ENCODE assay signal across 19 cellular contexts in genomic region chr3:8201886-8202285, GRCh38.
DNase-seq lines count a peak whose midpoint lies in the region; FAIRE-seq and TF ChIP-seq lines count a peak whose summit lies in the region.
"Had no signal": no experiment of that assay in that cellular context is flagged by ENCODE, and none has a peak within 500 bp of the region (broad histone marks: within the 10 kb centered on the region; RNA-seq: fewer than 3 reads in every experiment).

No MANE protein-coding gene starts in this region.

- no peak for TF ChIP-seq POLR2A in GM12892 (IDR thresholded peaks at IDR 0.05; ENCODE audit: low read depth, low read length)

- peak; percentile 55 for DNase-seq in LHCN-M2 (ENCODE audit: low read depth)
- DNase-seq in fibroblast of villous mesenchyme (ENCODE audit: low read depth) = peak; percentile 4
- peak; percentile 74 for DNase-seq in skeletal muscle cell (ENCODE audit: low read depth)
- no peak for DNase-seq in activated CD4-positive, CD25-positive, alpha-beta regulatory T cell treated with anti-CD3 and anti-CD28 coated beads, Interleukin-2, amount 50 U/mL, for 72 hours
- DNase-seq in GM12892 (ENCODE audit: insufficient read length) = no peak
- no peak for DNase-seq in putamen (ENCODE audit: low spot score)
- DNase-seq: activated CD4-positive, alpha-beta T cell treated with anti-CD3 and anti-CD28 coated beads, Interleukin-2, amount 50 U/mL, for 48 hours; activated naive CD4-positive, alpha-beta T cell treated with anti-CD3 and anti-CD28 coated beads, Interleukin-2, amount 10 ng/mL, durations not matched to agents 7 days and 5 days; activated T-cell treated with anti-CD3 and anti-CD28 coated beads, Interleukin-2, amount 50 U/mL, for 24 hours; Calu3; HCEC 1CT; left ventricle myocardium inferior; NCI-H1105 treated with DMSO at 0.1 percent for 48 hours; ovary; small intestine; substantia nigra had no signal

- TF ChIP-seq CTCF in VCaP (conservative IDR thresholded peaks at IDR 0.05) (no peak), fibroblast of villous mesenchyme (IDR thresholded peaks at IDR 0.05; ENCODE audit: insufficient read depth, low read depth, low read length) (no peak)

- peak overlapping the region; percentile 35 for H3K27ac ChIP-seq in VCaP
- H3K27ac ChIP-seq: body of pancreas, left ventricle myocardium inferior, ovary had no signal

- no peak for FAIRE-seq in GM12892 (lab: Jason Lieb, UNC)
- FAIRE-seq: G401.6, small intestine had no signal

- H3K4me3 ChIP-seq in fibroblast of villous mesenchyme (ENCODE audit: low read depth, low read length) (no peak overlapping the region), skeletal muscle cell (ENCODE audit: low read depth, low read length) (no peak overlapping the region)
- H3K4me3 ChIP-seq: body of pancreas, left ventricle myocardium inferior, ovary had no signal

Comparison
In these comparisons a context has a peak if more than half of its experiments do, and no peak if none do; other contexts are left out.
1. DNase-seq: peak in LHCN-M2 (single experiment), fibroblast of villous mesenchyme (single experiment) and skeletal muscle cell (single experiment); none in activated CD4-positive, CD25-positive, alpha-beta regulatory T cell treated with anti-CD3 and anti-CD28 coated beads, Interleukin-2, amount 50 U/mL, for 72 hours (single experiment), GM12892 (single experiment) and putamen (single experiment).